In genomic region chr11:3095712-3096361, GRCh38 we compare ENCODE assay signal across 10 cellular contexts. TPM values are rescaled to one million over a fixed set of nuclear protein-coding genes. Genes with fewer than 3 reads are reported as not detected.
DNase-seq lines count a peak whose midpoint lies in the region; ATAC-seq and TF ChIP-seq lines count a peak whose summit lies in the region.
"Had no signal": no experiment of that assay in that cellular context is flagged by ENCODE, and none has a peak within 500 bp of the region (broad histone marks: within the 10 kb centered on the region; RNA-seq: fewer than 3 reads in every experiment).

No MANE protein-coding gene starts in this region.

- peaks cover 7% of the 10 kb centered on the region for H3K27me3 Mint-ChIP-seq in activated CD8-positive, alpha-beta memory T cell treated with anti-CD3 and anti-CD28 coated beads, Interleukin-2, amount 10 ng/mL, durations not matched to agents 7 days and 5 days
- H3K27me3 Mint-ChIP-seq in T-cell, result peaks cover 0 to 3% of the 10 kb centered on the region in 2 donors

- peaks cover 25 to 86% (median 59%) of the 10 kb centered on the region in 4 donors for H3K36me3 ChIP-seq in esophagus muscularis mucosa
- H3K36me3 ChIP-seq in mucosa of rectum (ENCODE audit: control insufficient read depth in 2 of 2, insufficient read depth in 2 of 2, low read length in 2 of 2), result peaks cover 13 to 18% of the 10 kb centered on the region in 2 donors

- intact Hi-C loops in esophagus muscularis mucosa (cut with DNase I), result no loop called here

- no peak overlapping the region for H3K27ac Mint-ChIP-seq in activated CD8-positive, alpha-beta memory T cell treated with anti-CD3 and anti-CD28 coated beads, Interleukin-2, amount 10 ng/mL, durations not matched to agents 7 days and 5 days
- no peak overlapping the region for H3K27ac Mint-ChIP-seq in T-cell
- H3K27ac Mint-ChIP-seq: activated T-cell treated with anti-CD3 and anti-CD28 coated beads, Interleukin-2, amount 50 U/mL, for 72 hours had no signal

- H3K4me1 ChIP-seq in esophagus muscularis mucosa (peaks cover 13 to 48% (median 25%) of the 10 kb centered on the region in 4 donors), mucosa of rectum (ENCODE audit: control insufficient read depth in 2 of 2, insufficient read depth in 2 of 2, low read length in 2 of 2) (peaks cover 0 to 7% of the 10 kb centered on the region in 2 donors)

- H3K4me3 ChIP-seq in esophagus muscularis mucosa, result no peak overlapping the region
- no peak overlapping the region for H3K4me3 ChIP-seq in mucosa of rectum (ENCODE audit: low read length in 2 of 2)
- H3K4me3 ChIP-seq: BLaER1 had no signal

- POLR2A ChIA-PET in T-cell (lab: Charles Lee), result no interaction called here

- ATAC-seq in activated CD8-positive, alpha-beta memory T cell treated with anti-CD3 and anti-CD28 coated beads, Interleukin-2, amount 10 ng/mL, durations not matched to agents 7 days and 5 days, result no peak
- no peak for ATAC-seq in T-cell (replicated peaks in 1 of 4)
- ATAC-seq: activated T-cell treated with anti-CD3 and anti-CD28 coated beads, Interleukin-2, amount 50 U/mL, for 72 hours had no signal

- CTCF ChIA-PET in activated CD8-positive, alpha-beta memory T cell treated with anti-CD3 and anti-CD28 coated beads, Interleukin-2, amount 10 ng/mL, durations not matched to agents 7 days and 5 days (lab: Charles Lee), result interaction anchor here (0.7 kb wide), 1 partner anchor 21 kb away, joined by 3 read pairs; no protein-coding TSS in a partner anchor
- CTCF ChIA-PET in T-cell (lab: Charles Lee), result interaction anchor here in 1 of 2 donors (0.6 kb wide), 1 partner anchor 124 kb away, joined by 3 read pairs; no protein-coding TSS in a partner anchor

- WGBS in esophagus muscularis mucosa, result 54% methylated on average over 15 of the region's 15 CpGs

- H3K4me3 Mint-ChIP-seq in activated CD8-positive, alpha-beta memory T cell treated with anti-CD3 and anti-CD28 coated beads, Interleukin-2, amount 10 ng/mL, durations not matched to agents 7 days and 5 days, result no peak overlapping the region
- H3K4me3 Mint-ChIP-seq in T-cell, result no peak overlapping the region
- H3K4me3 Mint-ChIP-seq: activated T-cell treated with anti-CD3 and anti-CD28 coated beads, Interleukin-2, amount 50 U/mL, for 72 hours had no signal

- no peaks in the 10 kb centered on the region for H3K27me3 ChIP-seq in esophagus muscularis mucosa
- no peaks in the 10 kb centered on the region for H3K27me3 ChIP-seq in mucosa of rectum (ENCODE audit: control insufficient read depth in 2 of 2, insufficient read depth in 2 of 2, low read length in 2 of 2)
- H3K27me3 ChIP-seq: BLaER1 had no signal

- no peak for TF ChIP-seq POLR2A in esophagus muscularis mucosa (IDR thresholded peaks at IDR 0.05; ENCODE audit: low read depth)

- no peaks in the 10 kb centered on the region for H3K9me3 Mint-ChIP-seq in activated CD8-positive, alpha-beta memory T cell treated with anti-CD3 and anti-CD28 coated beads, Interleukin-2, amount 10 ng/mL, durations not matched to agents 7 days and 5 days (ENCODE audit: low read depth)
- H3K9me3 Mint-ChIP-seq in T-cell, result no peaks in the 10 kb centered on the region
- H3K9me3 Mint-ChIP-seq: activated T-cell treated with anti-CD3 and anti-CD28 coated beads, Interleukin-2, amount 50 U/mL, for 72 hours had no signal

- TF ChIP-seq EP300 in esophagus muscularis mucosa (IDR thresholded peaks at IDR 0.05), result peak; percentile 2

- no peak overlapping the region for H3K9ac ChIP-seq in mucosa of rectum (ENCODE audit: low read depth in 1 of 2, low read length in 2 of 2)
- H3K9ac ChIP-seq: BLaER1 had no signal

- H3K27ac ChIP-seq in esophagus muscularis mucosa (replicated peaks in 1 of 4) (peak overlapping the region; percentile 22 to 50 (median 48)), mucosa of rectum (ENCODE audit: low read depth in 2 of 2, low read length in 2 of 2) (peak overlapping the region; percentile 32 to 35)
- H3K27ac ChIP-seq: BLaER1 had no signal

- H3K4me1 Mint-ChIP-seq in activated CD8-positive, alpha-beta memory T cell treated with anti-CD3 and anti-CD28 coated beads, Interleukin-2, amount 10 ng/mL, durations not matched to agents 7 days and 5 days, result peaks cover 26% of the 10 kb centered on the region
- peaks cover 0 to 17% (median 8%) of the 10 kb centered on the region in 3 donors for H3K4me1 Mint-ChIP-seq in T-cell

- H3K9me3 ChIP-seq in esophagus muscularis mucosa, result no peaks in the 10 kb centered on the region
- no peaks in the 10 kb centered on the region for H3K9me3 ChIP-seq in mucosa of rectum (ENCODE audit: control insufficient read depth in 2 of 2, low read length in 2 of 2)
- H3K9me3 ChIP-seq: BLaER1 had no signal

- no peak for TF ChIP-seq CTCF in esophagus muscularis mucosa (IDR thresholded peaks at IDR 0.05)

- no peaks in the 10 kb centered on the region for H3K36me3 Mint-ChIP-seq in activated CD8-positive, alpha-beta memory T cell treated with anti-CD3 and anti-CD28 coated beads, Interleukin-2, amount 10 ng/mL, durations not matched to agents 7 days and 5 days
- no peaks in the 10 kb centered on the region for H3K36me3 Mint-ChIP-seq in T-cell

- peak; percentile 18 for DNase-seq in activated CD8-positive, alpha-beta memory T cell treated with anti-CD3 and anti-CD28 coated beads, Interleukin-2, amount 50 U/mL, for 48 hours
- DNase-seq in activated CD8-positive, alpha-beta memory T cell treated with anti-CD3 and anti-CD28 coated beads, Interleukin-2, amount 10 ng/mL, durations not matched to agents 7 days and 5 days, result no peak
- DNase-seq in esophagus muscularis mucosa (ENCODE audit: extremely low spot score) (no peak), D341Med (ENCODE audit: low spot score) (no peak), T-cell (no peak), NCI-H2107 treated with DMSO at 0.1 percent for 48 hours (lab: John Stamatoyannopoulos, UW; ENCODE audit: unreplicated experiment) (no peak)
- DNase-seq in activated effector memory CD4-positive, alpha-beta T cell treated with Interleukin-2 at 50 U/mL for 16 hours, result no peak
- DNase-seq: activated T-cell treated with anti-CD3 and anti-CD28 coated beads, Interleukin-2, amount 50 U/mL, for 72 hours had no signal

RNA-seq across cellular contexts. Expression of gene CARS1, which starts 38.6 kb away (rescaled TPM):
- 100 to 1,000 TPM; 109 to 119 TPM for total RNA-seq in activated CD8-positive, alpha-beta memory T cell treated with anti-CD3 and anti-CD28 coated beads, Interleukin-2, amount 10 ng/mL, durations not matched to agents 7 days and 5 days
- total RNA-seq in esophagus muscularis mucosa, result 10 to 100 TPM; 30.3 to 35.6 (median 34.9) TPM
- total RNA-seq in T-cell, result 100 to 1,000 TPM in 3 of 5 donors, 10 to 100 TPM in 2; 45.3 to 113 (median 109) TPM
